ENCODE assay signal across 2 cellular contexts in genomic region chr2:72139471-72139870, GRCh38.
TF ChIP-seq lines count a peak whose summit lies in the region.

No MANE protein-coding gene starts in this region.

TF ChIP-seq in SK-N-SH, 30 proteins besides CTCF, POLR2A, EP300 and RAD21 (continued from another document):
- TF ChIP-seq USF2 (IDR thresholded peaks at IDR 0.05; ENCODE audit: borderline replicate concordance, low read depth, low read length) (no peak), FOSL2 (IDR thresholded peaks at IDR 0.05; ENCODE audit: borderline replicate concordance, low read depth) (no peak), GATA2 (CRISPR knock-in tag; IDR thresholded peaks at IDR 0.05) (no peak), POLR2AphosphoS5 (IDR thresholded peaks at IDR 0.05; ENCODE audit: low read depth, low read length) (no peak), FOXJ3 (CRISPR knock-in tag; IDR thresholded peaks at IDR 0.05) (no peak), TEAD4 (IDR thresholded peaks at IDR 0.05; ENCODE audit: borderline replicate concordance, insufficient read depth) (no peak), TAF1 (IDR thresholded peaks at IDR 0.05; ENCODE audit: borderline replicate concordance, low read depth, low read length) (no peak), PBX3 (IDR thresholded peaks at IDR 0.05) (no peak), YY1 (IDR thresholded peaks at IDR 0.05; ENCODE audit: low read depth) (no peak), CHD2 (IDR thresholded peaks at IDR 0.05; ENCODE audit: low read length, partially characterized antibody) (no peak), TCF12 (IDR thresholded peaks at IDR 0.05) (no peak)

TF ChIP-seq in SK-N-SH treated with all-trans-retinoic acid at 6 μM for 48 hours, 23 proteins besides CTCF, POLR2A, EP300 and RAD21 (continued from another document):
- TF ChIP-seq TSHZ2 (CRISPR knock-in tag; IDR thresholded peaks at IDR 0.05) = no peak
- TF ChIP-seq CSRNP3 (CRISPR knock-in tag; IDR thresholded peaks at IDR 0.05) = no peak
- no peak for TF ChIP-seq RARB (CRISPR knock-in tag; IDR thresholded peaks at IDR 0.05)
- no peak for TF ChIP-seq ARNTL (CRISPR knock-in tag; IDR thresholded peaks at IDR 0.05; ENCODE audit: borderline replicate concordance, low read depth)
- no peak for TF ChIP-seq GLIS3 (CRISPR knock-in tag; IDR thresholded peaks at IDR 0.05)
- no peak for TF ChIP-seq ZC3H10 (CRISPR knock-in tag; IDR thresholded peaks at IDR 0.05)
- no peak for TF ChIP-seq ZNF8 (CRISPR knock-in tag; IDR thresholded peaks at IDR 0.05)
- TF ChIP-seq TOX (CRISPR knock-in tag; IDR thresholded peaks at IDR 0.05; ENCODE audit: borderline replicate concordance) = no peak
- no peak for TF ChIP-seq SNAI2 (CRISPR knock-in tag; IDR thresholded peaks at IDR 0.05)
- TF ChIP-seq ZFP3 (CRISPR knock-in tag; IDR thresholded peaks at IDR 0.05) = no peak
- no peak for TF ChIP-seq ZFP30 (CRISPR knock-in tag; IDR thresholded peaks at IDR 0.05)
- no peak for TF ChIP-seq PPARA (CRISPR knock-in tag; IDR thresholded peaks at IDR 0.05; ENCODE audit: borderline replicate concordance)
- no peak for TF ChIP-seq CSDC2 (CRISPR knock-in tag; IDR thresholded peaks at IDR 0.05)
- TF ChIP-seq BACH2 (CRISPR knock-in tag; IDR thresholded peaks at IDR 0.05; ENCODE audit: borderline replicate concordance) = no peak
